In the genomic region with DNA sequence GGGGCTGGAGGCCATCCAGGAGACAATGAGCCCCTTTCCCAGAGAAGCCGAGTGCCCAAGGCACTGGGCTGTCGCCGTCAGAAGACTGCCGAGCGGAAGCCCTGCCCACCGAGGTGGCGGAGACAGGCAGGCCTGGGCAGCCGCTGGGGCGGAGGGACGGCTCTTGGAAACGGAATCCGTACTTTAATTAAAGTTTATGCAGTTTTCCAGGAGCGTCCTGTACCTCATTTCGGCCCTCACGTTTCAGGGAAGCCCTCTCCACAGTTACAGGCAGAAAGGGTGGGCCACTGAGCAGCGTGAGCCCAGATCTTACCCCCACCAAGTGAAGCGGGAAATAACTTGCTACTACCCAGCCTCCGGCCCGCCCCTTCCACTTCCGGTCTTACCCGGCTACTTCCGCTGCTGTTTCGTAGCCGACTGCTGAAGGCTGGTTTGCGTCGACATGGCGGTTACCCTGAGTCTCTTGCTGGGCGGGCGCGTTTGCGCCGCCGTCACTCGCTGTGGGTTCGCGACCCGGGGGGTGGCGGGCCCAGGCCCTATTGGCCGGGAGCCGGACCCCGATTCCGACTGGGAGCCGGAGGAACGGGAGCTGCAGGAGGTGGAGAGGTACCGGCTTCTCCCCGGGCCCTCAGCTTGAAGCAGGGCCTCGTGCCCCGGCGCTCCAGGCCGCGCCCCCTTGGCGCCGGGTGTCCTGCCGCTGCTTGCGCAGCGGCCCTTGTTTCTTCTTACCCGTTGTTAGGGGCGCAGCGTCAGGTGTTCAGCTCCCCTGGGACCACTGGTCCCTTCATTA, we compare ENCODE assay signal across 8 cellular contexts. TPM values are rescaled to one million over a fixed set of nuclear protein-coding genes. Genes with fewer than 3 reads are reported as not detected.
A peak's percentile ranks its signal among the peaks of the same experiment; 100 is the strongest.
DNase-seq lines count a peak whose midpoint lies in the region; ATAC-seq, FAIRE-seq and TF ChIP-seq lines count a peak whose summit lies in the region.

A gene with protein sequence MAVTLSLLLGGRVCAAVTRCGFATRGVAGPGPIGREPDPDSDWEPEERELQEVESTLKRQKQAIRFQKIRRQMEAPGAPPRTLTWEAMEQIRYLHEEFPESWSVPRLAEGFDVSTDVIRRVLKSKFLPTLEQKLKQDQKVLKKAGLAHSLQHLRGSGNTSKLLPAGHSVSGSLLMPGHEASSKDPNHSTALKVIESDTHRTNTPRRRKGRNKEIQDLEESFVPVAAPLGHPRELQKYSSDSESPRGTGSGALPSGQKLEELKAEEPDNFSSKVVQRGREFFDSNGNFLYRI (plus strand): TSS at position 402 of the 790 bp plus-strand sequence. CDS start 41 bp downstream, at position 443.

- FAIRE-seq in RCC 7860 (lab: Jason Lieb, UNC) = no peak

- H3K36me3 ChIP-seq in DOHH2 (ENCODE audit: control insufficient read depth, low read length) (peaks cover 33% of the 10 kb centered on the region), GM23248 (ENCODE audit: low read depth) (peaks cover 7% of the 10 kb centered on the region; the same call in 1 of the 2 replicates), Karpas-422 (ENCODE audit: insufficient read depth, low read length) (peaks cover 20% of the 10 kb centered on the region; the same call in 1 of the 2 replicates), esophagus squamous epithelium (peaks cover 4 to 15% (median 5%) of the 10 kb centered on the region in 3 donors)

- H3K4me3 Mint-ChIP-seq in activated T-cell treated with anti-CD3 and anti-CD28 coated beads, Interleukin-2, amount 50 U/mL, for 72 hours = peak within 1 kb of the TSS; percentile 98 to 99

- 0 to 1% methylated on average over 48 to 57 of the region's 59 CpGs for WGBS in GM23248 (ENCODE audit: low coverage in 1 of 2, low lambda C conversion rate in 2 of 2, missing lambda C conversion rate in 2 of 2), 2 experiments
- 0% methylated on average over 10 to 11 of the region's 59 CpGs for WGBS in esophagus squamous epithelium, 2 donors

- H3K36me3 Mint-ChIP-seq in activated T-cell treated with anti-CD3 and anti-CD28 coated beads, Interleukin-2, amount 50 U/mL, for 72 hours (ENCODE audit: insufficient read depth in 2 of 2) = peaks cover 10 to 19% of the 10 kb centered on the region in 2 donors

- peaks cover 44% of the 10 kb centered on the region for H3K4me1 Mint-ChIP-seq in activated T-cell treated with anti-CD3 and anti-CD28 coated beads, Interleukin-2, amount 50 U/mL, for 72 hours (ENCODE audit: low read depth)

- peak; percentile 95 for DNase-seq in GM23248
- DNase-seq in Karpas-422 = peak; percentile 96
- DNase-seq in RCC 7860 (ENCODE audit: low spot score) = peak; percentile 78
- DNase-seq in activated T-cell treated with anti-CD3 and anti-CD28 coated beads, Interleukin-2, amount 50 U/mL, for 72 hours = peak; percentile 92 to 94
- DNase-seq in esophagus squamous epithelium (lab: John Stamatoyannopoulos, UW) = peak; percentile 64
- DNase-seq in myocyte (ENCODE audit: low read depth) = peak; percentile 92
- DNase-seq in stimulated activated CD8-positive, alpha-beta memory T cell treated with anti-CD3 and anti-CD28 coated beads, Interleukin-7, amount 100 ng/mL, for 4 hours (ENCODE audit: low read depth in 2 of 2) = peak; percentile 83 to 87

- H3K79me2 ChIP-seq in DOHH2 (ENCODE audit: control insufficient read depth, low read length) (peaks cover 57% of the 10 kb centered on the region), GM23248 (ENCODE audit: insufficient read depth) (peaks cover 48% of the 10 kb centered on the region), Karpas-422 (ENCODE audit: low read length) (peaks cover 44% of the 10 kb centered on the region)

- peak; percentile 91 to 94 for ATAC-seq in activated T-cell treated with anti-CD3 and anti-CD28 coated beads, Interleukin-2, amount 50 U/mL, for 72 hours (replicated peaks in 1 of 2)

- intact Hi-C loops in esophagus squamous epithelium (cut with DNase I) = no loop called here

- H3K27me3 Mint-ChIP-seq in activated T-cell treated with anti-CD3 and anti-CD28 coated beads, Interleukin-2, amount 50 U/mL, for 72 hours (ENCODE audit: low read depth) = no peaks in the 10 kb centered on the region

- H3K4me1 ChIP-seq in DOHH2 (ENCODE audit: control insufficient read depth, low read length) (peaks cover 40% of the 10 kb centered on the region), GM23248 (ENCODE audit: insufficient read depth) (peaks cover 37% of the 10 kb centered on the region), Karpas-422 (ENCODE audit: low read length) (peaks cover 42% of the 10 kb centered on the region), esophagus squamous epithelium (peaks cover 22 to 73% (median 45%) of the 10 kb centered on the region in 3 donors)

- in situ Hi-C loops in GM23248 (cut with MboI) = no loop called here

- TF ChIP-seq POLR2A in esophagus squamous epithelium (IDR thresholded peaks at IDR 0.05) = peak in 3 of 4 donors; percentile 36 to 90 (median 68)

- TF ChIP-seq CTCF in DOHH2 (IDR thresholded peaks at IDR 0.05; ENCODE audit: low read depth, low read length, poor library complexity, severe bottlenecking) (no peak), esophagus squamous epithelium (IDR thresholded peaks at IDR 0.05) (no peak)

- peak within 1 kb of the TSS; percentile 99 for H3K27ac Mint-ChIP-seq in activated T-cell treated with anti-CD3 and anti-CD28 coated beads, Interleukin-2, amount 50 U/mL, for 72 hours

- no peaks in the 10 kb centered on the region for H3K9me2 ChIP-seq in DOHH2 (replicated peaks; ENCODE audit: control insufficient read depth, low read length)
- no peaks in the 10 kb centered on the region for H3K9me2 ChIP-seq in GM23248 (ENCODE audit: insufficient read depth)
- H3K9me2 ChIP-seq in Karpas-422 (replicated peaks; ENCODE audit: insufficient read depth, low read length) = no peaks in the 10 kb centered on the region

- H3K4me2 ChIP-seq in DOHH2 (ENCODE audit: low read length) (peak within 1 kb of the TSS; percentile 95), GM23248 (ENCODE audit: unreplicated experiment) (peak within 1 kb of the TSS; percentile 96), Karpas-422 (ENCODE audit: low read depth, low read length, poor library complexity, severe bottlenecking) (peak within 1 kb of the TSS; percentile 82)

- H3K27ac ChIP-seq in DOHH2 (ENCODE audit: low read depth, low read length) = peak within 1 kb of the TSS; percentile 80
- peak within 1 kb of the TSS; percentile 90 for H3K27ac ChIP-seq in GM23248
- H3K27ac ChIP-seq in Karpas-422 (ENCODE audit: low read length) = peak within 1 kb of the TSS; percentile 76
- H3K27ac ChIP-seq in esophagus squamous epithelium = peak within 1 kb of the TSS; percentile 90 to 98 (median 97)

- 0 out of 2 replicates have a peak, but pooled peaks cover 4% of the 10 kb centered on the region for H4K20me1 ChIP-seq in DOHH2 (ENCODE audit: control insufficient read depth, insufficient read depth, low read depth, low read length)
- no peaks in the 10 kb centered on the region; the same call in 1 of the 2 replicates for H4K20me1 ChIP-seq in GM23248 (ENCODE audit: insufficient read depth)
- H4K20me1 ChIP-seq in Karpas-422 (ENCODE audit: insufficient read depth, low read depth, low read length) = peaks cover 25% of the 10 kb centered on the region

- H3F3A ChIP-seq in DOHH2 (ENCODE audit: control insufficient read depth, insufficient read depth) (peaks cover 8% of the 10 kb centered on the region; the same call in 1 of the 2 replicates), GM23248 (ENCODE audit: insufficient read depth) (peaks cover 4% of the 10 kb centered on the region; the same call in 1 of the 2 replicates)

- H3K9ac ChIP-seq in GM23248 = peak within 1 kb of the TSS; percentile 93
- H3K9ac ChIP-seq in Karpas-422 (ENCODE audit: low read length) = peak within 1 kb of the TSS; percentile 97

- peak within 1 kb of the TSS; percentile 89 for H3K4me3 ChIP-seq in DOHH2 (ENCODE audit: low read length)
- peak within 1 kb of the TSS; percentile 93 for H3K4me3 ChIP-seq in GM23248
- peak within 1 kb of the TSS; percentile 79 for H3K4me3 ChIP-seq in Karpas-422 (ENCODE audit: low read length)
- H3K4me3 ChIP-seq in esophagus squamous epithelium = peak within 1 kb of the TSS; percentile 53 to 83 (median 74)

- H3K9me3 ChIP-seq in DOHH2 (ENCODE audit: control insufficient read depth, insufficient read depth, low read length) (no peaks in the 10 kb centered on the region), GM23248 (ENCODE audit: low read depth) (no peaks in the 10 kb centered on the region), Karpas-422 (ENCODE audit: low read length) (no peaks in the 10 kb centered on the region), esophagus squamous epithelium (no peaks in the 10 kb centered on the region)

- peak within 1 kb of the TSS; percentile 84 for H2AFZ ChIP-seq in GM23248
- H2AFZ ChIP-seq in Karpas-422 (ENCODE audit: low read length) = peak within 1 kb of the TSS; percentile 68

- H3K27me3 ChIP-seq in DOHH2 (ENCODE audit: control insufficient read depth, low read length) (no peaks in the 10 kb centered on the region), GM23248 (replicated peaks; ENCODE audit: insufficient read depth) (no peaks in the 10 kb centered on the region), Karpas-422 (ENCODE audit: low read length) (no peaks in the 10 kb centered on the region), esophagus squamous epithelium (no peaks in the 10 kb centered on the region)

- no peaks in the 10 kb centered on the region for H3K9me3 Mint-ChIP-seq in activated T-cell treated with anti-CD3 and anti-CD28 coated beads, Interleukin-2, amount 50 U/mL, for 72 hours

RNA-seq across cellular contexts. Expression of the gene that starts here (rescaled TPM):
- 98.8 and 122 TPM in 2 replicates for total RNA-seq in GM23248 (2014; rRNA removed; shearing (Covaris generic))
- polyA plus RNA-seq in GM23248 (2016; fragmentation: Nextera tagmentation; extraction: Ambion mirVana) = 99.5 and 107 TPM in 2 replicates
- total RNA-seq in Karpas-422 (2014; rRNA removed; shearing (Covaris generic); ENCODE audit: low replicate concordance) = 29.9 and 41.7 TPM in 2 replicates
- total RNA-seq in activated T-cell treated with anti-CD3 and anti-CD28 coated beads, Interleukin-2, amount 50 U/mL, for 72 hours = 10 to 100 TPM; 38.0 to 38.9 TPM
- total RNA-seq in esophagus squamous epithelium (10 to 100 TPM; 35.4 to 59.5 (median 43.3) TPM), myocyte (153 and 189 TPM in 2 replicates)
- 141 TPM for polyA plus RNA-seq in myocyte (2012)

Comparison
In these comparisons a context has a peak if more than half of its experiments do, and no peak if none do; other contexts are left out.
1. Peak in every context shown above with its lines: DNase-seq, ATAC-seq, H3K4me3 ChIP-seq and H3K27ac ChIP-seq.